In the genomic region with DNA sequence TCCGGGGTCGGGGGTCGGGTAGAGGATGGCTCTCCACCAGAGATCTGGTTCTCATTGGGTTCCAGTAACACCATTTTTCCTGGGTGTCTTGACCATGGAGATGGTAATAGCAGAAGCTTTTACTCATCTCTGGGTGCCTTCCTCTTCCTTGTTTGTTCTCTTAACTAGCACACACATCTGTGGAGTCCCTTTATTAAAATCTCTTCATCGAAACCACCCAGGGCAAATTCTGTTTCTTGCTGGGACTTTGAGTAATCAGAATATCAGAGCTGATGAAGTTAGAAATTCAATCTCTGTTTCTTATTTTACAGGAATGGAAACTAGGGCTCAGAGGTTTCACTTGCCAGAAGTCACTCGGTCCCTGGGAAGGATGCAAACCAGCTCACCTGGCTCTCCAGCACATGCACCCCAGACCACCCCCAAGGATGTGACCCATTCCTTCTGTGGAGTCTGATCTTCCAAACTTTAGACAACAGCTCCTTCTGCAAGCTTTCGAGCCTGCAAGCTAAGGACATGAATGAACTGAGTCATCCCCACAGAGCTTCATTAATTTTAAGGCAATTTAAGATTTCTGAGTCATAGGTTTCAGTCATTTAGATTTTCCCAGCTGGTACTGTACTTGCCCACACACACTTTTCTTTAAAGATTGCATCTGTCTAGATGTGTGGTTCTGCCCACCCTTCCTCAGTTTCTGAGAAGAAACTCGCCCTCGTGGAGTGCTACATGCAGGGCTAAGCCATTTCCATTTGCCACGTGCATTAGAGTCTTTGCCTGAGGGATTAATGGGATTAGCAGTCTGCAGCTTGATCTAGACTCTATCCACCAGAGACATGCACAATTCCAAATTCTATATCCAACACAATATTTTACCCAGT, we compare ENCODE assay signal across 10 cellular contexts. TPM values are rescaled to one million over a fixed set of nuclear protein-coding genes. Genes with fewer than 3 reads are reported as not detected.
DNase-seq lines count a peak whose midpoint lies in the region; ATAC-seq and TF ChIP-seq lines count a peak whose summit lies in the region.
"Had no signal": no experiment of that assay in that cellular context is flagged by ENCODE, and none has a peak within 500 bp of the region (broad histone marks: within the 10 kb centered on the region; RNA-seq: fewer than 3 reads in every experiment).

No MANE protein-coding gene starts in this region.

- ATAC-seq in GM19455 (IDR thresholded peaks at IDR 0.05; ENCODE audit: unreplicated experiment) (no peak), HG03432 (IDR thresholded peaks at IDR 0.05; ENCODE audit: unreplicated experiment) (no peak)

- H3K4me3 ChIP-seq in WERI-Rb-1 (ENCODE audit: low read depth, low read length) (no peak overlapping the region), esophagus squamous epithelium (no peak overlapping the region)
- H3K4me3 ChIP-seq: tibial artery had no signal

- H3K4me1 ChIP-seq in esophagus squamous epithelium, result peaks cover 4 to 28% (median 15%) of the 10 kb centered on the region in 3 donors

- no peak overlapping the region for H3K27ac ChIP-seq in WERI-Rb-1
- peak overlapping the region in 3 of 4 donors; percentile 33 to 63 (median 59) for H3K27ac ChIP-seq in esophagus squamous epithelium

- WGBS in esophagus squamous epithelium, 2 donors, result 41 to 51% methylated on average over 9 of the region's 9 CpGs

- H3K36me3 ChIP-seq in WERI-Rb-1 (no peaks in the 10 kb centered on the region), esophagus squamous epithelium (no peaks in the 10 kb centered on the region)
- H3K36me3 ChIP-seq: tibial artery had no signal

- intact Hi-C loops in esophagus squamous epithelium (cut with DNase I), result no loop called here

- TF ChIP-seq POLR2A in esophagus squamous epithelium (IDR thresholded peaks at IDR 0.05), result no peak

- DNase-seq in stimulated activated CD4-positive, alpha-beta T cell treated with anti-CD3 and anti-CD28 coated beads, Interleukin-15, amount 100 ng/mL, for 24 hours, result peak; percentile 43
- no peak for DNase-seq in stimulated activated CD4-positive, alpha-beta T cell treated with anti-CD3 and anti-CD28 coated beads, Interleukin-1b, Interleukin-23, amount 100 ng/mL, for 48 hours
- DNase-seq in WERI-Rb-1 (peak; percentile 59), esophagus squamous epithelium (lab: John Stamatoyannopoulos, UW) (no peak), stromal cell of bone marrow (ENCODE audit: low read depth) (peak; percentile 57), GM20000 (ENCODE audit: low spot score) (no peak)
- DNase-seq: CD8-positive, alpha-beta memory T cell; tibial artery had no signal

- H3K27me3 ChIP-seq in WERI-Rb-1 (ENCODE audit: insufficient read depth, low read depth, severe bottlenecking) (no peaks in the 10 kb centered on the region), esophagus squamous epithelium (no peaks in the 10 kb centered on the region)
- H3K27me3 ChIP-seq: tibial artery had no signal

- H3K9me3 ChIP-seq in WERI-Rb-1 (ENCODE audit: severe bottlenecking), result no peaks in the 10 kb centered on the region
- peaks cover 0 to 5% (median 0%) of the 10 kb centered on the region in 3 donors for H3K9me3 ChIP-seq in esophagus squamous epithelium
- H3K9me3 ChIP-seq: tibial artery had no signal

- TF ChIP-seq CTCF in WERI-Rb-1 (IDR thresholded peaks at IDR 0.05; ENCODE audit: low read depth, low read length) (no peak), esophagus squamous epithelium (IDR thresholded peaks at IDR 0.05) (no peak), GM20000 (IDR thresholded peaks at IDR 0.05; ENCODE audit: extremely low read depth, missing control alignments) (no peak)

RNA-seq across cellular contexts. Expression of a gene that starts 14.7 kb away (rescaled TPM):
- total RNA-seq in esophagus squamous epithelium, result 10 to 100 TPM in 3 of 4 donors, 1 to 10 TPM in 1; 9.8 to 42.2 (median 32.4) TPM

Comparison
In these comparisons a context has a peak if more than half of its experiments do, and no peak if none do; other contexts are left out.
1. DNase-seq: peak in stimulated activated CD4-positive, alpha-beta T cell treated with anti-CD3 and anti-CD28 coated beads, Interleukin-15, amount 100 ng/mL, for 24 hours (single experiment), WERI-Rb-1 (single experiment) and stromal cell of bone marrow (single experiment); none in stimulated activated CD4-positive, alpha-beta T cell treated with anti-CD3 and anti-CD28 coated beads, Interleukin-1b, Interleukin-23, amount 100 ng/mL, for 48 hours (single experiment), esophagus squamous epithelium (single experiment) and GM20000 (single experiment).